In genomic region chr5:77358566-77359205, GRCh38 we compare ENCODE assay signal across 17 cellular contexts.
DNase-seq lines count a peak whose midpoint lies in the region; ATAC-seq and TF ChIP-seq lines count a peak whose summit lies in the region.
"Had no signal": no experiment of that assay in that cellular context is flagged by ENCODE, and none has a peak within 500 bp of the region (broad histone marks: within the 10 kb centered on the region; RNA-seq: fewer than 3 reads in every experiment).

No MANE protein-coding gene starts in this region.

- POLR2A ChIA-PET in WTC11 (lab: Charles Lee): no interaction called here

- H3K4me3 ChIP-seq in AG09309 (ENCODE audit: control insufficient read depth, low read depth, low read length) (no peak overlapping the region), epithelial cell of esophagus (ENCODE audit: low read length) (no peak overlapping the region)
- H3K4me3 ChIP-seq: GM23338, prostate gland had no signal

- H3K9me3 Mint-ChIP-seq in WTC11: no peaks in the 10 kb centered on the region
- H3K9me3 Mint-ChIP-seq: activated T-helper 17 cell treated with anti-CD3 and anti-CD28 coated beads, Interleukin-2, amount 50 U/mL, for 72 hours; GM23338 had no signal

- DNase-seq in AG09309 (ENCODE audit: low read depth) (peak; percentile 55), M059J (ENCODE audit: low read depth) (peak; percentile 72), epithelial cell of esophagus (ENCODE audit: low read depth) (peak; percentile 37), omental fat pad (ENCODE audit: low spot score) (no peak), cerebellar cortex (ENCODE audit: low spot score) (no peak), WTC11 (ENCODE audit: low spot score) (no peak), amniotic stem cell (lab: John Stamatoyannopoulos, UW) (no peak)
- no peak for DNase-seq in central memory CD4-positive, alpha-beta T cell
- DNase-seq: activated CD4-positive, alpha-beta T cell treated with anti-CD3 and anti-CD28 coated beads, Interleukin-2, amount 50 U/mL, for 4 hours; brain microvascular endothelial cell; NCI-H1048; NCI-H524 treated with DMSO at 0.1 percent for 48 hours; stimulated activated CD4-positive, alpha-beta T cell treated with anti-CD3 and anti-CD28 coated beads, Interleukin-2, amount 100 ng/mL, for 24 hours had no signal

- no peak overlapping the region for H3K27ac Mint-ChIP-seq in WTC11
- H3K27ac Mint-ChIP-seq: activated T-helper 17 cell treated with anti-CD3 and anti-CD28 coated beads, Interleukin-2, amount 50 U/mL, for 72 hours; CD14-positive monocyte; GM23338 had no signal

- no peaks in the 10 kb centered on the region for H3K4me1 Mint-ChIP-seq in WTC11
- H3K4me1 Mint-ChIP-seq: activated T-helper 17 cell treated with anti-CD3 and anti-CD28 coated beads, Interleukin-2, amount 50 U/mL, for 72 hours; GM23338 had no signal

- ATAC-seq in omental fat pad (ENCODE audit: low FRiP score): peak; percentile 43
- no peak for ATAC-seq in WTC11
- ATAC-seq: activated T-helper 17 cell treated with anti-CD3 and anti-CD28 coated beads, Interleukin-2, amount 50 U/mL, for 72 hours; GM23338 had no signal

- CTCF ChIA-PET in WTC11 (lab: Charles Lee): no interaction called here

- H3K4me3 Mint-ChIP-seq in WTC11: no peak overlapping the region
- H3K4me3 Mint-ChIP-seq: activated T-helper 17 cell treated with anti-CD3 and anti-CD28 coated beads, Interleukin-2, amount 50 U/mL, for 72 hours; CD14-positive monocyte; GM23338 had no signal

- no peaks in the 10 kb centered on the region for H3K36me3 Mint-ChIP-seq in WTC11
- H3K36me3 Mint-ChIP-seq: CD14-positive monocyte had no signal

- H3K27me3 Mint-ChIP-seq in WTC11 (ENCODE audit: low read depth): no peaks in the 10 kb centered on the region

- TF ChIP-seq CTCF in AG09309 (IDR thresholded peaks at IDR 0.05; ENCODE audit: control insufficient read depth, insufficient read depth, low read depth, low read length, missing control alignments): no peak
- no peak for TF ChIP-seq CTCF in epithelial cell of esophagus (IDR thresholded peaks at IDR 0.05; ENCODE audit: insufficient read depth, low read depth, low read length, missing control alignments)
- no peak for TF ChIP-seq CTCF in omental fat pad (IDR thresholded peaks at IDR 0.05)
- TF ChIP-seq CTCF in WTC11 (IDR thresholded peaks at IDR 0.05): no peak

TF ChIP-seq in WTC11, 78 proteins besides CTCF, POLR2A, EP300 and RAD21:
- TF ChIP-seq AR (CRISPR knock-in tag; IDR thresholded peaks at IDR 0.05): no peak
- no peak for TF ChIP-seq ESRRA (CRISPR knock-in tag; IDR thresholded peaks at IDR 0.05; ENCODE audit: borderline replicate concordance)
- TF ChIP-seq OVOL2 (CRISPR knock-in tag; IDR thresholded peaks at IDR 0.05; ENCODE audit: borderline replicate concordance): no peak
- no peak for TF ChIP-seq TP53 (CRISPR knock-in tag; IDR thresholded peaks at IDR 0.05)
- TF ChIP-seq SOX15 (CRISPR knock-in tag; IDR thresholded peaks at IDR 0.05): no peak
- TF ChIP-seq GTF2I (CRISPR knock-in tag; conservative IDR thresholded peaks at IDR 0.05): no peak
- no peak for TF ChIP-seq SP1 (CRISPR knock-in tag; conservative IDR thresholded peaks at IDR 0.05)
- TF ChIP-seq E2F4 (CRISPR knock-in tag; IDR thresholded peaks at IDR 0.05; ENCODE audit: borderline replicate concordance, low read depth): no peak
- TF ChIP-seq ZNF532 (CRISPR knock-in tag; IDR thresholded peaks at IDR 0.05; ENCODE audit: borderline replicate concordance): no peak
- no peak for TF ChIP-seq ZNF281 (CRISPR knock-in tag; IDR thresholded peaks at IDR 0.05)
- TF ChIP-seq PRRX2 (CRISPR knock-in tag; IDR thresholded peaks at IDR 0.05): no peak
TF ChIP-seq in WTC11: peak in this region for 0.

Comparison
In these comparisons a context has a peak if more than half of its experiments do, and no peak if none do; other contexts are left out.
1. DNase-seq: peak in AG09309 (single experiment), M059J (single experiment) and epithelial cell of esophagus (single experiment); none in omental fat pad (single experiment), cerebellar cortex (single experiment), WTC11 (single experiment), amniotic stem cell (single experiment) and central memory CD4-positive, alpha-beta T cell (single experiment).